Comparison of ENCODE assay signal across 2 cellular contexts in genomic region chr22:40853961-40854360, GRCh38.
TF ChIP-seq lines count a peak whose summit lies in the region.

No MANE protein-coding gene starts in this region.

TF ChIP-seq in SK-N-SH, 30 proteins besides CTCF, POLR2A, EP300 and RAD21 (continued from another document):
- TF ChIP-seq REST (IDR thresholded peaks at IDR 0.05; ENCODE audit: low read depth, low read length) (no peak), FOXM1 (IDR thresholded peaks at IDR 0.05; ENCODE audit: low read depth) (no peak), FOSL2 (IDR thresholded peaks at IDR 0.05; ENCODE audit: borderline replicate concordance, low read depth) (no peak), ZBTB33 (IDR thresholded peaks at IDR 0.05; ENCODE audit: borderline replicate concordance, low read depth) (no peak), TEAD4 (IDR thresholded peaks at IDR 0.05; ENCODE audit: borderline replicate concordance, insufficient read depth) (no peak), JUND (IDR thresholded peaks at IDR 0.05) (no peak)

TF ChIP-seq in SK-N-SH treated with all-trans-retinoic acid at 6 μM for 48 hours, 23 proteins besides CTCF, POLR2A, EP300 and RAD21 (continued from another document):
- TF ChIP-seq GLIS3 (CRISPR knock-in tag; IDR thresholded peaks at IDR 0.05) (no peak), ESRRG (CRISPR knock-in tag; IDR thresholded peaks at IDR 0.05) (no peak), OSR1 (CRISPR knock-in tag; IDR thresholded peaks at IDR 0.05) (no peak), TOX (CRISPR knock-in tag; IDR thresholded peaks at IDR 0.05; ENCODE audit: borderline replicate concordance) (no peak)
TF ChIP-seq in SK-N-SH treated with all-trans-retinoic acid at 6 μM for 48 hours: peak in this region for 0.
